ENCODE assay signal across 19 cellular contexts in the genomic region with DNA sequence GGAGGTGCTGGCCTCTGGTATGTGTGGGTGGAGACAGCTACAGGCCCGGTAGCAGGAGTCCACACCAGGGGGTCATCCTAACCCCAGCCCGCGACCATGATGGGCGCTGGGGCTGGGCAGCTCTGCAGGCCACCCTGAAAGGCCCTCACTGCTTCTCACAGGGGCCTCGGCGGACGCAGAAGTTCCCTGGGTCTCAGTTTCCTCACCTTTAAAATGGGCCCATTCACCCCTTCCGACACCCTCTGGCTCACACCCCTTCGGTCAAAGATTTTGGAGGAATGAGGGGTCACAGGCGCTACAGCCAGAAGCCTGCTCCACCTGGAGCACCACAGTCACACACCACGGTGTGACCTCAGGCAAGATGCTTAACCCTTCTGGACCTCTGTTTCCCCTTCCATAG. TPM values are rescaled to one million over a fixed set of nuclear protein-coding genes. Genes with fewer than 3 reads are reported as not detected.
DNase-seq lines count a peak whose midpoint lies in the region; ATAC-seq, FAIRE-seq and TF ChIP-seq lines count a peak whose summit lies in the region.
"Had no signal": no experiment of that assay in that cellular context is flagged by ENCODE, and none has a peak within 500 bp of the region (broad histone marks: within the 10 kb centered on the region; RNA-seq: fewer than 3 reads in every experiment).

No MANE protein-coding gene starts in this region.

- H3K27ac Mint-ChIP-seq in WTC11, result peak overlapping the region; percentile 60; the same call in 1 of the 2 replicates
- H3K27ac Mint-ChIP-seq: effector memory CD8-positive, alpha-beta T cell had no signal

- peaks cover 2% of the 10 kb centered on the region; the same call in 1 of the 2 replicates for H3K27me3 Mint-ChIP-seq in WTC11 (ENCODE audit: low read depth)
- H3K27me3 Mint-ChIP-seq: effector memory CD8-positive, alpha-beta T cell had no signal

- POLR2A ChIA-PET in WTC11 (lab: Charles Lee), result no interaction called here

- no peak for ATAC-seq in WTC11
- ATAC-seq in HG02678 (IDR thresholded peaks at IDR 0.05; ENCODE audit: unreplicated experiment), result no peak
- ATAC-seq in GM21717 (IDR thresholded peaks at IDR 0.05; ENCODE audit: unreplicated experiment), result no peak
- ATAC-seq: effector memory CD8-positive, alpha-beta T cell; HCT116; sciatic nerve had no signal

- no peaks in the 10 kb centered on the region for H3K27me3 ChIP-seq in BLaER1
- no peaks in the 10 kb centered on the region for H3K27me3 ChIP-seq in hepatocyte
- H3K27me3 ChIP-seq in skeletal muscle satellite cell (ENCODE audit: control insufficient read depth, insufficient read depth, low read length), result no peaks in the 10 kb centered on the region
- H3K27me3 ChIP-seq: SJCRH30 had no signal

- H3K4me1 Mint-ChIP-seq in WTC11, result peaks cover 85% of the 10 kb centered on the region

- H3K4me2 ChIP-seq in BLaER1 (peak overlapping the region; percentile 100), hepatocyte (no peak overlapping the region), skeletal muscle satellite cell (ENCODE audit: low read length) (no peak overlapping the region)

- H3K9ac ChIP-seq in BLaER1 (peak overlapping the region; percentile 87; the same call in 1 of the 2 replicates), skeletal muscle satellite cell (ENCODE audit: low read depth, low read length) (peak overlapping the region; percentile 77)

- H3K9me3 ChIP-seq in BLaER1 (no peaks in the 10 kb centered on the region), hepatocyte (ENCODE audit: low read depth) (no peaks in the 10 kb centered on the region), skeletal muscle satellite cell (replicated peaks; ENCODE audit: low read length) (no peaks in the 10 kb centered on the region)
- H3K9me3 ChIP-seq: SJCRH30 had no signal

- H3K4me1 ChIP-seq in BLaER1 (peaks cover 100% of the 10 kb centered on the region), hepatocyte (ENCODE audit: insufficient read depth) (peaks cover 52% of the 10 kb centered on the region), skeletal muscle satellite cell (ENCODE audit: control insufficient read depth, insufficient read depth, low read length) (peaks cover 91% of the 10 kb centered on the region)

- no peak for FAIRE-seq in D721Med (lab: Jason Lieb, UNC)
- FAIRE-seq: urothelium cell line had no signal

- no peaks in the 10 kb centered on the region for H3K9me3 Mint-ChIP-seq in WTC11
- H3K9me3 Mint-ChIP-seq: effector memory CD8-positive, alpha-beta T cell had no signal

- H3K36me3 ChIP-seq in BLaER1 (peaks cover 19% of the 10 kb centered on the region), hepatocyte (replicated peaks; ENCODE audit: insufficient read depth, low read depth) (no peaks in the 10 kb centered on the region), skeletal muscle satellite cell (ENCODE audit: insufficient read depth, low read length) (peaks cover 3% of the 10 kb centered on the region)
- H3K36me3 ChIP-seq: SJCRH30, WERI-Rb-1 had no signal

- H4K20me1 ChIP-seq in BLaER1 (peaks cover 59% of the 10 kb centered on the region), hepatocyte (ENCODE audit: insufficient read depth, poor library complexity, severe bottlenecking) (no peaks in the 10 kb centered on the region)

- H3K27ac ChIP-seq in BLaER1 (peak overlapping the region; percentile 99), hepatocyte (peak overlapping the region; percentile 88)
- H3K27ac ChIP-seq: WERI-Rb-1 had no signal

- H3K4me3 ChIP-seq in BLaER1 (peak overlapping the region; percentile 55), hepatocyte (no peak overlapping the region), skeletal muscle satellite cell (ENCODE audit: low read length) (no peak overlapping the region)

- peaks cover 22% of the 10 kb centered on the region for H3K79me2 ChIP-seq in hepatocyte

- H3K36me3 Mint-ChIP-seq in WTC11, result no peaks in the 10 kb centered on the region

- no peak overlapping the region for H2AFZ ChIP-seq in hepatocyte

- H3K9me2 ChIP-seq in hepatocyte (replicated peaks; ENCODE audit: insufficient read depth), result no peaks in the 10 kb centered on the region

- TF ChIP-seq CTCF in WTC11 (IDR thresholded peaks at IDR 0.05) (no peak), hepatocyte (IDR thresholded peaks at IDR 0.05; ENCODE audit: poor library complexity) (no peak), D721Med (IDR thresholded peaks at IDR 0.05; ENCODE audit: insufficient read depth, missing control alignments) (no peak)

- H3K4me3 Mint-ChIP-seq in WTC11, result no peak overlapping the region

- WGBS in hepatocyte (ENCODE audit: low lambda C conversion rate, missing lambda C conversion rate), result 89% methylated on average over 11 of the region's 11 CpGs

- DNase-seq in WTC11 (ENCODE audit: low spot score) (no peak), hepatocyte (ENCODE audit: low spot score) (no peak), D721Med (ENCODE audit: insufficient read length, low spot score) (no peak), SHP77 treated with DMSO at 0.1 percent for 48 hours (lab: John Stamatoyannopoulos, UW) (no peak)
- DNase-seq: AML-193; amniotic stem cell; effector memory CD8-positive, alpha-beta T cell; NCI-H146; NCI-H526; WERI-Rb-1 had no signal

- CTCF ChIA-PET in WTC11 (lab: Charles Lee), result interaction anchor here (0.8 to 6.1 kb wide), 4 partner anchors 9 to 215 kb away, joined by 3 to 47 read pairs (median 4); no protein-coding TSS in a partner anchor

TF ChIP-seq in WTC11, 78 proteins besides CTCF, POLR2A, EP300 and RAD21 (continues in another document):
- TF ChIP-seq ZNF532 (CRISPR knock-in tag; IDR thresholded peaks at IDR 0.05; ENCODE audit: borderline replicate concordance), result no peak
- TF ChIP-seq ZNF263 (CRISPR knock-in tag; IDR thresholded peaks at IDR 0.05; ENCODE audit: low read depth), result no peak
- TF ChIP-seq PREB (CRISPR knock-in tag; IDR thresholded peaks at IDR 0.05; ENCODE audit: borderline replicate concordance), result no peak
- TF ChIP-seq, protein P1, sequence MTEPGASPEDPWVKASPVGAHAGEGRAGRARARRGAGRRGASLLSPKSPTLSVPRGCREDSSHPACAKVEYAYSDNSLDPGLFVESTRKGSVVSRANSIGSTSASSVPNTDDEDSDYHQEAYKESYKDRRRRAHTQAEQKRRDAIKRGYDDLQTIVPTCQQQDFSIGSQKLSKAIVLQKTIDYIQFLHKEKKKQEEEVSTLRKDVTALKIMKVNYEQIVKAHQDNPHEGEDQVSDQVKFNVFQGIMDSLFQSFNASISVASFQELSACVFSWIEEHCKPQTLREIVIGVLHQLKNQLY (CRISPR knock-in tag; IDR thresholded peaks at IDR 0.05), result no peak

RNA-seq across cellular contexts. Expression of gene PLXND1, which starts 8.0 kb away (rescaled TPM):
- total RNA-seq in WTC11 (2021), result 56.7 to 63.9 TPM (median 57.4 TPM) in 3 replicates
- total RNA-seq in hepatocyte, result 22.0 and 45.3 TPM in 2 replicates
- 24.9 and 36.3 TPM in 2 replicates for polyA plus RNA-seq in hepatocyte
- total RNA-seq in skeletal muscle satellite cell (2012; rRNA removed), result 41.7 and 52.2 TPM in 2 replicates

RNA-seq across cellular contexts. Expression of gene H1-8, which starts 55.5 kb away (rescaled TPM):
- not detected in 3 replicates for total RNA-seq in WTC11 (2021)
- not detected in 2 replicates for total RNA-seq in hepatocyte
- polyA plus RNA-seq in hepatocyte, result not detected in 2 replicates
- total RNA-seq in skeletal muscle satellite cell (2012; rRNA removed), result not detected in 2 replicates
- total RNA-seq: Daoy, sciatic nerve, SJCRH30 had no signal
